9 cellular contexts compared by ENCODE assay signal in genomic region chr7:832968-833424, GRCh38. TPM values are rescaled to one million over a fixed set of nuclear protein-coding genes. Genes with fewer than 3 reads are reported as not detected.
DNase-seq lines count a peak whose midpoint lies in the region; ATAC-seq and TF ChIP-seq lines count a peak whose summit lies in the region.
"Had no signal": no experiment of that assay in that cellular context is flagged by ENCODE, and none has a peak within 500 bp of the region (broad histone marks: within the 10 kb centered on the region; RNA-seq: fewer than 3 reads in every experiment).

No MANE protein-coding gene starts in this region.

- H4K91ac ChIP-seq in IMR-90 (ENCODE audit: insufficient read depth, low read depth, low read length) = no peak overlapping the region

- H2BK120ac ChIP-seq in IMR-90 (ENCODE audit: low read depth, low read length) = peak overlapping the region; percentile 18; the same call in 1 of the 2 replicates

- TF ChIP-seq POLR2A in IMR-90 (IDR thresholded peaks at IDR 0.05; ENCODE audit: low read depth, low read length) = no peak

- H3K18ac ChIP-seq in IMR-90 (ENCODE audit: low read depth, low read length) = peak overlapping the region; percentile 17; the same call in 1 of the 2 replicates

- BruUV-seq in IMR-90 (replicated peaks; lab: Mats Ljungman, UMichigan) = no TSS peak

- H3K27ac ChIP-seq in IMR-90 (ENCODE audit: insufficient read depth, low read length) (no peak overlapping the region), right atrium auricular region (peak overlapping the region; percentile 88 to 98)
- H3K27ac ChIP-seq: HL-60 had no signal

- TF ChIP-seq RAD21 in IMR-90 (IDR thresholded peaks at IDR 0.05; ENCODE audit: low read length) = no peak

- H3K4me3 Mint-ChIP-seq in activated naive CD8-positive, alpha-beta T cell = peak overlapping the region; percentile 89
- peak overlapping the region; percentile 69 for H3K4me3 Mint-ChIP-seq in stimulated activated effector memory CD8-positive, alpha-beta T cell treated with anti-CD3 and anti-CD28 coated beads, Interleukin-12 subunit alpha, Interleukin-12 subunit beta, amount 100 ng/mL, for 72 hours

- H2AFZ ChIP-seq in IMR-90 (replicated peaks; ENCODE audit: low read length, poor library complexity) = no peak overlapping the region

- H4K5ac ChIP-seq in IMR-90 (ENCODE audit: low read depth, low read length) = no peak overlapping the region

- peaks cover 60% of the 10 kb centered on the region for H4K20me1 ChIP-seq in IMR-90 (ENCODE audit: insufficient read depth, low read length)

- TF ChIP-seq CTCF in IMR-90 (conservative IDR thresholded peaks at IDR 0.05; ENCODE audit: low read depth, low read length) (no peak), right atrium auricular region (IDR thresholded peaks at IDR 0.05) (no peak)

- peaks cover 56% of the 10 kb centered on the region for H3K4me1 Mint-ChIP-seq in activated naive CD8-positive, alpha-beta T cell (ENCODE audit: low read depth)
- H3K4me1 Mint-ChIP-seq in stimulated activated effector memory CD8-positive, alpha-beta T cell treated with anti-CD3 and anti-CD28 coated beads, Interleukin-12 subunit alpha, Interleukin-12 subunit beta, amount 100 ng/mL, for 72 hours = peaks cover 58% of the 10 kb centered on the region

- H3K27ac Mint-ChIP-seq in activated naive CD8-positive, alpha-beta T cell = peak overlapping the region; percentile 99
- H3K27ac Mint-ChIP-seq in stimulated activated effector memory CD8-positive, alpha-beta T cell treated with anti-CD3 and anti-CD28 coated beads, Interleukin-12 subunit alpha, Interleukin-12 subunit beta, amount 100 ng/mL, for 72 hours = peak overlapping the region; percentile 97

- POLR2A ChIA-PET in IMR-90 (lab: Charles Lee; ENCODE audit: unreplicated experiment) = no interaction called here

- intact Hi-C loops in IMR-90 (cut with micrococcal nuclease) = no loop called here

- H4K8ac ChIP-seq in IMR-90 (ENCODE audit: low read depth in 2 of 2, low read length in 2 of 2) = peak overlapping the region in 1 of 2 experiments; percentile 10; a peak in 1 of 4 replicates

- no peak overlapping the region for H3K56ac ChIP-seq in IMR-90 (ENCODE audit: extremely low read depth, insufficient read depth, low read length)

- H3K9me3 ChIP-seq in IMR-90 (ENCODE audit: control insufficient read depth, insufficient read depth, low read length) (no peaks in the 10 kb centered on the region), right atrium auricular region (no peaks in the 10 kb centered on the region)

- H3K36me3 Mint-ChIP-seq in activated naive CD8-positive, alpha-beta T cell = peaks cover 4% of the 10 kb centered on the region
- H3K36me3 Mint-ChIP-seq in stimulated activated effector memory CD8-positive, alpha-beta T cell treated with anti-CD3 and anti-CD28 coated beads, Interleukin-12 subunit alpha, Interleukin-12 subunit beta, amount 100 ng/mL, for 72 hours = peaks cover 32% of the 10 kb centered on the region

- peak overlapping the region; percentile 23; the same call in 1 of the 2 replicates for H3K4me2 ChIP-seq in IMR-90 (ENCODE audit: low read depth, low read length)

- dilution Hi-C loops in IMR-90 (cut with HindIII; ENCODE audit: low sequenced_read_pairs, unreplicated experiment) = no loop called here

- H3K4ac ChIP-seq in IMR-90 (ENCODE audit: low read depth, low read length) = peak overlapping the region; percentile 55; the same call in 1 of the 2 replicates

- no peak overlapping the region for H2BK15ac ChIP-seq in IMR-90 (ENCODE audit: low read depth, low read length)

- H3K4me3 ChIP-seq in IMR-90 (ENCODE audit: insufficient read depth, low read depth, low read length) (no peak overlapping the region), right atrium auricular region (no peak overlapping the region)

- in situ Hi-C loops in IMR-90 (cut with MboI; ENCODE audit: low sequenced_read_pairs) = no loop called here

- H3K27me3 ChIP-seq in IMR-90 (ENCODE audit: control insufficient read depth, insufficient read depth, low read length) = no peaks in the 10 kb centered on the region
- H3K27me3 ChIP-seq in right atrium auricular region = no peaks in the 10 kb centered on the region

- peaks cover 6% of the 10 kb centered on the region for H3K36me3 ChIP-seq in IMR-90 (ENCODE audit: control insufficient read depth, insufficient read depth, low read length)
- no peaks in the 10 kb centered on the region for H3K36me3 ChIP-seq in right atrium auricular region

- H3K14ac ChIP-seq in IMR-90 (replicated peaks; ENCODE audit: low read depth, low read length) = no peak overlapping the region

- H3K27me3 Mint-ChIP-seq in activated naive CD8-positive, alpha-beta T cell = no peaks in the 10 kb centered on the region

- no peaks in the 10 kb centered on the region for H3K9me3 Mint-ChIP-seq in activated naive CD8-positive, alpha-beta T cell (ENCODE audit: low read depth)
- no peaks in the 10 kb centered on the region for H3K9me3 Mint-ChIP-seq in stimulated activated effector memory CD8-positive, alpha-beta T cell treated with anti-CD3 and anti-CD28 coated beads, Interleukin-12 subunit alpha, Interleukin-12 subunit beta, amount 100 ng/mL, for 72 hours

- H2AK9ac ChIP-seq in IMR-90 (replicated peaks; ENCODE audit: low read depth, low read length, poor library complexity) = no peak overlapping the region

- H3K4me1 ChIP-seq in IMR-90 (ENCODE audit: control insufficient read depth, insufficient read depth, low read length) (peaks cover 22% of the 10 kb centered on the region), right atrium auricular region (peaks cover 0 to 90% of the 10 kb centered on the region in 2 donors)

- 93% methylated on average over 7 of the region's 15 CpGs; no CpG with 5 or more reads in 1 of the 2 experiments for WGBS in IMR-90 (ENCODE audit: extremely low coverage in 2 of 2, insufficient read length in 1 of 2), 2 experiments

- peak overlapping the region; percentile 72; the same call in 1 of the 2 replicates for H2AK5ac ChIP-seq in IMR-90 (ENCODE audit: low read depth, low read length)

- peaks cover 24 to 82% of the 10 kb centered on the region in 2 experiments for H3K79me1 ChIP-seq in IMR-90 (ENCODE audit: low read depth in 1 of 2, low read length in 2 of 2)

- peaks cover 21% of the 10 kb centered on the region for H3K9me1 ChIP-seq in IMR-90 (ENCODE audit: insufficient read depth, low read length)

- H2BK5ac ChIP-seq in IMR-90 (ENCODE audit: low read depth, low read length, poor library complexity, severe bottlenecking) = peak overlapping the region; percentile 22

- no peak for DNase-seq in IMR-90
- DNase-seq in right atrium auricular region (ENCODE audit: low spot score) = no peak
- DNase-seq in stimulated activated effector memory CD8-positive, alpha-beta T cell treated with anti-CD3 and anti-CD28 coated beads, Interleukin-12 subunit alpha, Interleukin-12 subunit beta, amount 100 ng/mL, for 72 hours (ENCODE audit: low spot score in 2 of 2) = no peak
- no peak for DNase-seq in CD1c-positive myeloid dendritic cell (ENCODE audit: extremely low spot score)

- H2BK20ac ChIP-seq in IMR-90 (ENCODE audit: low read depth, low read length) = no peak overlapping the region; the same call in 1 of the 2 replicates

- H3K23ac ChIP-seq in IMR-90 (ENCODE audit: low read depth, low read length) = no peak overlapping the region

- H3K9ac ChIP-seq in IMR-90 (ENCODE audit: low read depth, low read length) = no peak overlapping the region

- no peak for ATAC-seq in IMR-90 (ENCODE audit: low read depth)
- ATAC-seq in stimulated activated effector memory CD8-positive, alpha-beta T cell treated with anti-CD3 and anti-CD28 coated beads, Interleukin-12 subunit alpha, Interleukin-12 subunit beta, amount 100 ng/mL, for 72 hours = no peak
- ATAC-seq in activated CD4-positive, CD25-positive, alpha-beta regulatory T cell treated with anti-CD3 and anti-CD28 coated beads, Interleukin-2, amount 50 U/mL, for 24 hours = no peak
- no peak for ATAC-seq in GM18867 (IDR thresholded peaks at IDR 0.05; ENCODE audit: unreplicated experiment)
- no peak for ATAC-seq in HG02870 (IDR thresholded peaks at IDR 0.05; ENCODE audit: unreplicated experiment)

- CTCF ChIA-PET in IMR-90 (lab: Yijun Ruan, JAX) = interaction anchor here (0.6 to 1.1 kb wide), 3 partner anchors 10 to 287 kb away, joined by 3 to 12 read pairs (median 3); no protein-coding TSS in a partner anchor

TF ChIP-seq in IMR-90, 13 proteins besides CTCF, POLR2A, EP300 and RAD21 (continues in another document):
- TF ChIP-seq MXI1 (IDR thresholded peaks at IDR 0.05; ENCODE audit: borderline replicate concordance, low read depth, low read length) = no peak
- TF ChIP-seq BHLHE40 (IDR thresholded peaks at IDR 0.05; ENCODE audit: low read depth, low read length) = no peak
- no peak for TF ChIP-seq NFE2L2 (IDR thresholded peaks at IDR 0.05; ENCODE audit: low read depth, low read length)
- TF ChIP-seq MAZ (IDR thresholded peaks at IDR 0.05; ENCODE audit: borderline replicate concordance, low read depth, low read length) = no peak
- TF ChIP-seq CHD1 (IDR thresholded peaks at IDR 0.05; ENCODE audit: low read depth, low read length) = no peak
- TF ChIP-seq RFX5 (IDR thresholded peaks at IDR 0.05; ENCODE audit: low read depth, low read length) = no peak
- no peak for TF ChIP-seq USF2 (IDR thresholded peaks at IDR 0.05; ENCODE audit: low read depth, low read length)
- TF ChIP-seq RCOR1 (IDR thresholded peaks at IDR 0.05; ENCODE audit: insufficient replicate concordance, low read length) = no peak

RNA-seq across cellular contexts. Expression of gene SUN1, which starts 0.7 kb away (rescaled TPM):
- total RNA-seq in IMR-90 (2012; rRNA removed) = 113 and 129 TPM in 2 replicates
- polyA plus RNA-seq in IMR-90 (2012; rRNA removed) = 155 and 239 TPM in 2 replicates
- 84.1 and 183 TPM in 2 replicates for polyA plus RNA-seq in IMR-90 (2012; cell fraction: cytosol; rRNA removed)
- 1,009 and 1,044 TPM in 2 replicates for polyA plus RNA-seq in IMR-90 (2012; cell fraction: nucleus; rRNA removed; ENCODE audit: low replicate concordance)
- 10 to 100 TPM; 84.4 to 97.5 TPM for total RNA-seq in right atrium auricular region

RNA-seq across cellular contexts. Expression of gene GET4, which starts 43.4 kb away (rescaled TPM):
- total RNA-seq in IMR-90 (2012; rRNA removed) = 10.6 and 11.3 TPM in 2 replicates
- polyA plus RNA-seq in IMR-90 (2012; rRNA removed) = 30.9 and 37.2 TPM in 2 replicates
- 25.9 and 35.9 TPM in 2 replicates for polyA plus RNA-seq in IMR-90 (2012; cell fraction: cytosol; rRNA removed)
- polyA plus RNA-seq in IMR-90 (2012; cell fraction: nucleus; rRNA removed; ENCODE audit: low replicate concordance) = 104 and 238 TPM in 2 replicates
- total RNA-seq in right atrium auricular region = 10 to 100 TPM; 16.1 to 19.7 TPM
